ENCODE assay signal across 14 cellular contexts in the genomic region with DNA sequence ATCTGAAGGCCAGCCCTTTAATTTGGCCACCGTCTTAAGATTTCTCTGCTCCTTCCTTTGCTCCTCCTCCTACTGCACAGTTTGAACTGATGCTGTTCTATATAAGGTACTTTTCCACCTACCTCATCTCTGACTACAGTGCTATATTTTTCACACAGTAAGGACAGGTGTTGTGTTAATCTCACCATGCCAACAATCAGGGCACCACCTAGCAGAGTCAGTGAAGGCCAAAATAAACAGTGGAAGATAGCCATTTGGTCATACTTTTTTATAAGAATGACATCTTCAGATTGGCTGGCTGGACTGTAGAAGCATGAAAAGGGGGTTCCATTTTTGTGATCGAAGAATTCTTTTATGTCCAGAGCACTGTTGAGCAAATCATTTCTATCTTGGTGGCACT. TPM values are rescaled to one million over a fixed set of nuclear protein-coding genes. Genes with fewer than 3 reads are reported as not detected.
"Had no signal": no experiment of that assay in that cellular context is flagged by ENCODE, and none has a peak within 500 bp of the region (broad histone marks: within the 10 kb centered on the region; RNA-seq: fewer than 3 reads in every experiment).

No MANE protein-coding gene starts in this region.

RNA-seq across cellular contexts. Expression of a gene that starts 11.7 kb away (rescaled TPM):
- total RNA-seq: stomach, subcutaneous adipose tissue, suprapubic skin, temporal lobe, thoracic aorta, thyroid gland, tibial nerve, transverse colon, upper lobe of left lung, upper lobe of right lung, ureter, urinary bladder, uterus, vagina had no signal
- polyA plus RNA-seq: stomach, urinary bladder had no signal
